ENCODE assay signal across 8 cellular contexts in the genomic region with DNA sequence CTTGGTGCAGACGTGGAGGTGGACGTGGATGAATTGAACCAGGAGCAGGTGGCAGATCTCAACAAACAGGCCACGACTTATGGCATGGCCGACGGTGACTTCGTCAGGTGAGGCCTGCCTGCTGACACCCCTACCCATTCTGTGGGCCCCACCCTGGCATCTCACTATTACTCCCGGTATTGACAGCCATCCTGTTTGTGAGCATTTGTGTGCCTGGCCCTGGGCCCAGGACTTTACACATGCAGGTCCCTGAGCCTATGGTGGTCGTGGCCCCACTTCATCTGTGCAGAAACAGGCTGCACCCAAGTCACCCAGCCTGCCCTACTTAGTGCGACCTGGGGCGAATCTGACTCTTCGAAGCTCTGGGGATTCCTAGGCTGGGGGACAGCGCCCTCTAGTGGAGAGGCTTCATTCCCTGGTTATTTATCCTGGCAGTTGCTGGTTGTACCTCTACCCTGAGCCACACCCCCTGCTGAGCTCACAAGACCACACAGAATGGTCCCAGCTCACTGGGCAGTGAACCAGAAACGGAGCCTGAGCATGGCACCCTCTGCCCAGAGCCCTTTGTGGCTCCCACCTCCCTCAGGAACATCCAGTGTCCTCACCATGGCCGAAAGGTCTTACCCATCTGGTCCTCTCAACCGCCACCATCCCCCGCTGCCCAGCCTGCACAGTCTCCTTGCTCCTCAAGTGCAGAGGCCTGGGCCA. TPM values are rescaled to one million over a fixed set of nuclear protein-coding genes. Genes with fewer than 3 reads are reported as not detected.
DNase-seq lines count a peak whose midpoint lies in the region; ATAC-seq, FAIRE-seq and TF ChIP-seq lines count a peak whose summit lies in the region.

No MANE protein-coding gene starts in this region.

- H3K27ac ChIP-seq in SU-DHL-6 (ENCODE audit: low read depth, low read length): no peak overlapping the region

- DNase-seq in MG63: peak; percentile 67
- DNase-seq in head of caudate nucleus: peak; percentile 42 to 95 (median 87)
- DNase-seq in progenitor cell of endocrine pancreas (ENCODE audit: low spot score, unreplicated experiment): peak; percentile 82
- peak; percentile 81 for DNase-seq in urothelium cell line (ENCODE audit: low spot score)

- no peaks in the 10 kb centered on the region for H3K9me2 ChIP-seq in SU-DHL-6 (replicated peaks; ENCODE audit: insufficient read depth, low read length)

- peaks cover 2% of the 10 kb centered on the region for H3K36me3 Mint-ChIP-seq in activated naive CD8-positive, alpha-beta T cell
- H3K36me3 Mint-ChIP-seq in progenitor cell of endocrine pancreas (ENCODE audit: insufficient read depth): peaks cover 28% of the 10 kb centered on the region

- no peak for ATAC-seq in GM21619 (IDR thresholded peaks at IDR 0.05; ENCODE audit: unreplicated experiment)

- H3K27me3 ChIP-seq in MG63 (no peaks in the 10 kb centered on the region), SU-DHL-6 (ENCODE audit: low read length) (no peaks in the 10 kb centered on the region)

- H2AFZ ChIP-seq in SU-DHL-6 (ENCODE audit: low read depth, low read length, severe bottlenecking): no peak overlapping the region

- H3K9me3 ChIP-seq in MG63 (no peaks in the 10 kb centered on the region), SU-DHL-6 (ENCODE audit: insufficient read depth, low read length) (no peaks in the 10 kb centered on the region)

- H3F3A ChIP-seq in SU-DHL-6 (ENCODE audit: insufficient read depth): no peaks in the 10 kb centered on the region

- H3K4me1 Mint-ChIP-seq in activated naive CD8-positive, alpha-beta T cell (ENCODE audit: low read depth): peaks cover 2% of the 10 kb centered on the region
- no peaks in the 10 kb centered on the region for H3K4me1 Mint-ChIP-seq in progenitor cell of endocrine pancreas (ENCODE audit: low read depth)

- H4K20me1 ChIP-seq in SU-DHL-6 (ENCODE audit: low read depth, low read length): no peaks in the 10 kb centered on the region

- TF ChIP-seq CTCF in GM12875 (IDR thresholded peaks at IDR 0.05; ENCODE audit: borderline replicate concordance, insufficient read depth, low read depth, low read length) (peak; percentile 89), SU-DHL-6 (IDR thresholded peaks at IDR 0.05; ENCODE audit: insufficient read depth, low read length, poor library complexity, severe bottlenecking) (peak; percentile 84), progenitor cell of endocrine pancreas (IDR thresholded peaks at IDR 0.05; ENCODE audit: unreplicated experiment) (peak; percentile 92)

- peak; percentile 66 for FAIRE-seq in urothelium cell line (lab: Jason Lieb, UNC)

- no peaks in the 10 kb centered on the region for H3K9me3 Mint-ChIP-seq in activated naive CD8-positive, alpha-beta T cell (ENCODE audit: low read depth)
- H3K9me3 Mint-ChIP-seq in progenitor cell of endocrine pancreas (ENCODE audit: low read depth): no peaks in the 10 kb centered on the region

- H3K27ac Mint-ChIP-seq in activated naive CD8-positive, alpha-beta T cell: peak overlapping the region; percentile 10
- peak overlapping the region; percentile 83 for H3K27ac Mint-ChIP-seq in progenitor cell of endocrine pancreas

- H3K4me3 ChIP-seq in GM12875 (ENCODE audit: low read depth, low read length): no peak overlapping the region
- no peak overlapping the region for H3K4me3 ChIP-seq in MG63
- no peak overlapping the region for H3K4me3 ChIP-seq in SU-DHL-6 (ENCODE audit: insufficient read depth, low read length, poor library complexity, severe bottlenecking)

- intact Hi-C loops in head of caudate nucleus (cut with DNase I): loop anchor here (5.0 to 10.0 kb wide), 2 partner anchors 42 to 155 kb away; a partner anchor contains a TSS

- H3K79me2 ChIP-seq in SU-DHL-6 (ENCODE audit: insufficient read depth, low read length): no peaks in the 10 kb centered on the region

- H3K4me2 ChIP-seq in SU-DHL-6 (ENCODE audit: low read depth, low read length, poor library complexity, severe bottlenecking): no peak overlapping the region

- peaks cover 91% of the 10 kb centered on the region for H3K36me3 ChIP-seq in MG63
- peaks cover 10% of the 10 kb centered on the region for H3K36me3 ChIP-seq in SU-DHL-6 (ENCODE audit: low read length)

- H3K4me3 Mint-ChIP-seq in activated naive CD8-positive, alpha-beta T cell: no peak overlapping the region
- H3K4me3 Mint-ChIP-seq in progenitor cell of endocrine pancreas (ENCODE audit: low read depth): no peak overlapping the region

- no peak overlapping the region for H3K9ac ChIP-seq in SU-DHL-6 (ENCODE audit: low read length)

- no peaks in the 10 kb centered on the region for H3K27me3 Mint-ChIP-seq in activated naive CD8-positive, alpha-beta T cell
- no peaks in the 10 kb centered on the region for H3K27me3 Mint-ChIP-seq in progenitor cell of endocrine pancreas

RNA-seq across cellular contexts. Expression of a gene that starts 16.9 kb away (rescaled TPM):
- not detected in 2 replicates for total RNA-seq in MG63 (2014; rRNA removed; shearing (Covaris generic); ENCODE audit: low replicate concordance)
- total RNA-seq in progenitor cell of endocrine pancreas: 1.1 and 1.3 TPM in 2 replicates

RNA-seq across cellular contexts. Expression of a gene that starts 19.6 kb away (rescaled TPM):
- total RNA-seq in MG63 (2014; rRNA removed; shearing (Covaris generic); ENCODE audit: low replicate concordance): 28.2 and 73.6 TPM in 2 replicates
- 29.8 and 39.4 TPM in 2 replicates for total RNA-seq in progenitor cell of endocrine pancreas

RNA-seq across cellular contexts. Expression of a gene that starts 20.6 kb away (rescaled TPM):
- total RNA-seq in MG63 (2014; rRNA removed; shearing (Covaris generic); ENCODE audit: low replicate concordance): 22.7 and 25.1 TPM in 2 replicates
- 111 and 123 TPM in 2 replicates for total RNA-seq in progenitor cell of endocrine pancreas

RNA-seq across cellular contexts. Expression of a gene that starts 33.6 kb away (rescaled TPM):
- 18.1 and 33.1 TPM in 2 replicates for total RNA-seq in MG63 (2014; rRNA removed; shearing (Covaris generic); ENCODE audit: low replicate concordance)
- 44.8 and 45.8 TPM in 2 replicates for total RNA-seq in progenitor cell of endocrine pancreas

RNA-seq across cellular contexts. Expression of a gene that starts 58.1 kb away (rescaled TPM):
- 8.5 and 16.8 TPM in 2 replicates for total RNA-seq in MG63 (2014; rRNA removed; shearing (Covaris generic); ENCODE audit: low replicate concordance)
- 6.2 and 6.8 TPM in 2 replicates for total RNA-seq in progenitor cell of endocrine pancreas
